In genomic region chr10:8061274-8062211, GRCh38 we compare ENCODE assay signal across 10 cellular contexts. TPM values are rescaled to one million over a fixed set of nuclear protein-coding genes. Genes with fewer than 3 reads are reported as not detected.
A peak's percentile ranks its signal among the peaks of the same experiment; 100 is the strongest.
DNase-seq lines count a peak whose midpoint lies in the region; ATAC-seq lines count a peak whose summit lies in the region.
"Had no signal": no experiment of that assay in that cellular context is flagged by ENCODE, and none has a peak within 500 bp of the region (broad histone marks: within the 10 kb centered on the region; RNA-seq: fewer than 3 reads in every experiment).

No MANE protein-coding gene starts in this region.

- peak; percentile 63 for DNase-seq in activated CD4-positive, alpha-beta T cell treated with anti-CD3 and anti-CD28 coated beads, Interleukin-2, amount 10 ng/mL, durations not matched to agents 7 days and 5 days
- DNase-seq in epithelial cell of prostate (ENCODE audit: low read depth, low spot score) (no peak), T1000 (lab: John Stamatoyannopoulos, UW) (no peak)
- peak; percentile 45 for DNase-seq in stimulated activated naive CD4-positive, alpha-beta T cell treated with Interleukin-2 at 50 U/mL for 16 hours (lab: John Stamatoyannopoulos, UW)
- DNase-seq: NCI-H526 treated with DMSO at 0.1 percent for 48 hours, substantia nigra had no signal

- POLR2A ChIA-PET in activated CD4-positive, alpha-beta T cell treated with anti-CD3 and anti-CD28 coated beads, Interleukin-2, amount 10 ng/mL, durations not matched to agents 7 days and 5 days (lab: Charles Lee), result interaction anchor here (0.6 to 0.7 kb wide), 5 partner anchors 72 to 341 kb away, joined by 3 to 4 read pairs (median 3); no protein-coding TSS in a partner anchor

- peak overlapping the region; percentile 97 for H3K4me3 Mint-ChIP-seq in activated CD4-positive, alpha-beta T cell treated with anti-CD3 and anti-CD28 coated beads, Interleukin-2, amount 10 ng/mL, durations not matched to agents 7 days and 5 days

- H3K27ac Mint-ChIP-seq in activated CD4-positive, alpha-beta T cell treated with anti-CD3 and anti-CD28 coated beads, Interleukin-2, amount 10 ng/mL, durations not matched to agents 7 days and 5 days, result peak overlapping the region; percentile 99

- peak overlapping the region; percentile 92 for H3K27ac ChIP-seq in epithelial cell of prostate

- CTCF ChIA-PET in activated CD4-positive, alpha-beta T cell treated with anti-CD3 and anti-CD28 coated beads, Interleukin-2, amount 10 ng/mL, durations not matched to agents 7 days and 5 days (lab: Charles Lee), result interaction anchor here (0.5 to 2.6 kb wide), 6 partner anchors 10 to 177 kb away, joined by 3 to 9 read pairs (median 4); no protein-coding TSS in a partner anchor

- ATAC-seq in HG02642 (IDR thresholded peaks at IDR 0.05; ENCODE audit: poor library complexity, unreplicated experiment) (peak; percentile 20), HG03565 (IDR thresholded peaks at IDR 0.05; ENCODE audit: unreplicated experiment) (no peak), HG03135 (IDR thresholded peaks at IDR 0.05; ENCODE audit: unreplicated experiment) (no peak), HG03439 (IDR thresholded peaks at IDR 0.05; ENCODE audit: unreplicated experiment) (no peak)

- peaks cover 85% of the 10 kb centered on the region for H3K4me1 Mint-ChIP-seq in activated CD4-positive, alpha-beta T cell treated with anti-CD3 and anti-CD28 coated beads, Interleukin-2, amount 10 ng/mL, durations not matched to agents 7 days and 5 days

- H3K27me3 Mint-ChIP-seq in activated CD4-positive, alpha-beta T cell treated with anti-CD3 and anti-CD28 coated beads, Interleukin-2, amount 10 ng/mL, durations not matched to agents 7 days and 5 days, result no peaks in the 10 kb centered on the region

- H3K36me3 Mint-ChIP-seq in activated CD4-positive, alpha-beta T cell treated with anti-CD3 and anti-CD28 coated beads, Interleukin-2, amount 10 ng/mL, durations not matched to agents 7 days and 5 days (ENCODE audit: low read depth), result peaks cover 95% of the 10 kb centered on the region

- no peaks in the 10 kb centered on the region for H3K9me3 Mint-ChIP-seq in activated CD4-positive, alpha-beta T cell treated with anti-CD3 and anti-CD28 coated beads, Interleukin-2, amount 10 ng/mL, durations not matched to agents 7 days and 5 days

RNA-seq across cellular contexts. Expression of gene GATA3, which starts 7.1 kb away (rescaled TPM):
- total RNA-seq in activated CD4-positive, alpha-beta T cell treated with anti-CD3 and anti-CD28 coated beads, Interleukin-2, amount 10 ng/mL, durations not matched to agents 7 days and 5 days, result 10 to 100 TPM; 48.1 to 52.0 TPM

Comparison
In these comparisons a context has a peak if more than half of its experiments do, and no peak if none do; other contexts are left out.
1. DNase-seq: peak in activated CD4-positive, alpha-beta T cell treated with anti-CD3 and anti-CD28 coated beads, Interleukin-2, amount 10 ng/mL, durations not matched to agents 7 days and 5 days (single experiment) and stimulated activated naive CD4-positive, alpha-beta T cell treated with Interleukin-2 at 50 U/mL for 16 hours (single experiment); none in epithelial cell of prostate (single experiment) and T1000 (single experiment).